Comparison of ENCODE assay signal across 13 cellular contexts in the genomic region with DNA sequence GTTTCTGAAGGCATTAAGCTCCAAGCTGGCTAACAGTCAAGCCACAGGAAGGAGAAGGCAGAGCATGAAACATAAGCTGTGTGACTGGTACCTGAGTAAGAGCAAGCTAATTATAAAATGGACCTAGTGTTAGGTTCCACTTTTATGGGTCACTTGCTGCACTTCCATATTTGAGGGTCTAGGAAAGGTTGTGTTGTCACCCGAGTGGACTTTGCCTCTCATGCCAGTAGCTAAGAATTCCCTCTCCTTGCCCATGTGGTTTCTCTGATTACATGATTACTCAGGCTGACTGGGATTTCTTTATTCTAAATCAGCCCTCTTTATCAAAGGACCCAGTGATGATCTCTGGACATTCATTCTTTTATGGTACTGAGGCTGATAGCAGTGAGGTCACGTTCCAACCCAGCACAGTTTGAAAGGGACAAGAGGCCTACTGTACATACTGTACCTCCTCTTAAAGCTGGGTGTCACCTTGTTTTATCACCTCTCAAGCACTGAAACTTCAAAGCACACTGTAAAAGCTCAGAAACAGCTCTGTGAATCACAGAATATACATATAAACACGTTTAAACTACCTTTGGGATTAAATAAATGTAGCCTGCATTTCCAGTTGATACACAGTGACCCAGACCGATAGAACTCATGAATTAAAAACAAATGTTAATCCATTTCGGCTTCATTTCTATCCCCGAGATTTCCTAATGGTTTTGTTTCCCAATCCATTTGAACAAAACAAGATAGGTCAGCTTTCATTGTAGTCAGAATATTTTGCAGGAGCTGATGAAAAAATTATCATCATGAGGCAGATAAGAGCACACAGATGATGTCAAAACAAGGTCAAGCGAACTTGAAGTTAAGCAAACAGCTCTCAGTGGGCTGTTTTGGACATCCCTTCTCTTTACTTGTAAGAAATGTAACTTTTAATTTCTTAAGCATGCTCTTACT.
DNase-seq lines count a peak whose midpoint lies in the region; ATAC-seq, FAIRE-seq and TF ChIP-seq lines count a peak whose summit lies in the region.
"Had no signal": no experiment of that assay in that cellular context is flagged by ENCODE, and none has a peak within 500 bp of the region (broad histone marks: within the 10 kb centered on the region; RNA-seq: fewer than 3 reads in every experiment).

No MANE protein-coding gene starts in this region.

- no peak overlapping the region for H3K4me3 Mint-ChIP-seq in brain
- H3K4me3 Mint-ChIP-seq in activated CD4-positive, alpha-beta T cell treated with anti-CD3 and anti-CD28 coated beads for 36 hours: no peak overlapping the region
- H3K4me3 Mint-ChIP-seq: activated naive CD8-positive, alpha-beta T cell treated with anti-CD3 and anti-CD28 coated beads, Interleukin-2, amount 10 ng/mL, durations not matched to agents 7 days and 5 days; B cell; stimulated activated effector memory CD8-positive, alpha-beta T cell treated with anti-CD3 and anti-CD28 coated beads, Interleukin-12 subunit alpha, Interleukin-12 subunit beta, amount 100 ng/mL, for 72 hours had no signal

- H3K36me3 Mint-ChIP-seq in brain: no peaks in the 10 kb centered on the region
- H3K36me3 Mint-ChIP-seq in activated CD4-positive, alpha-beta T cell treated with anti-CD3 and anti-CD28 coated beads for 36 hours (ENCODE audit: low read depth): no peaks in the 10 kb centered on the region
- H3K36me3 Mint-ChIP-seq: activated naive CD8-positive, alpha-beta T cell treated with anti-CD3 and anti-CD28 coated beads, Interleukin-2, amount 10 ng/mL, durations not matched to agents 7 days and 5 days; stimulated activated effector memory CD8-positive, alpha-beta T cell treated with anti-CD3 and anti-CD28 coated beads, Interleukin-12 subunit alpha, Interleukin-12 subunit beta, amount 100 ng/mL, for 72 hours had no signal

- no peak overlapping the region for H2AFZ ChIP-seq in keratinocyte (ENCODE audit: control insufficient read depth, low read length)

- no peak for FAIRE-seq in keratinocyte (lab: Jason Lieb, UNC)

- H3K36me3 ChIP-seq in keratinocyte (ENCODE audit: control insufficient read depth in 2 of 2, extremely low read depth in 1 of 2, insufficient read depth in 2 of 2, low read length in 2 of 2): no peaks in the 10 kb centered on the region

- no peak overlapping the region for H3K4me3 ChIP-seq in keratinocyte (ENCODE audit: control insufficient read depth in 2 of 3, extremely low read depth in 1 of 3, insufficient read depth in 2 of 3, low read depth in 1 of 3, low read length in 3 of 3)

- no peak overlapping the region for H3K9ac ChIP-seq in keratinocyte (ENCODE audit: control insufficient read depth, extremely low read depth, insufficient read depth, low read length)

- H4K20me1 ChIP-seq in keratinocyte (ENCODE audit: control insufficient read depth, extremely low read depth, insufficient read depth, low read length): no peaks in the 10 kb centered on the region

- no peak for TF ChIP-seq CTCF in brain (conservative IDR thresholded peaks at IDR 0.05)
- no peak for TF ChIP-seq CTCF in keratinocyte (optimal IDR thresholded peaks at IDR 0.05 in 1 of 3, IDR thresholded peaks at IDR 0.05 in 1 of 3, conservative IDR thresholded peaks at IDR 0.05 in 1 of 3; ENCODE audit: extremely low read depth in 1 of 3, insufficient read depth in 2 of 3, low read length in 3 of 3)

- ATAC-seq in HG02678 (IDR thresholded peaks at IDR 0.05; ENCODE audit: unreplicated experiment): no peak
- ATAC-seq in activated CD4-positive, alpha-beta T cell treated with anti-CD3 and anti-CD28 coated beads for 36 hours: no peak
- ATAC-seq: stimulated activated effector memory CD8-positive, alpha-beta T cell treated with anti-CD3 and anti-CD28 coated beads, Interleukin-12 subunit alpha, Interleukin-12 subunit beta, amount 100 ng/mL, for 72 hours had no signal

- intact Hi-C loops in activated CD4-positive, alpha-beta T cell treated with anti-CD3 and anti-CD28 coated beads for 36 hours (cut with DNase I, micrococcal nuclease): no loop called here

- peak overlapping the region in 3 of 5 experiments; percentile 29 to 89 (median 43) for H3K27ac Mint-ChIP-seq in brain
- no peak overlapping the region for H3K27ac Mint-ChIP-seq in activated CD4-positive, alpha-beta T cell treated with anti-CD3 and anti-CD28 coated beads for 36 hours
- H3K27ac Mint-ChIP-seq: activated naive CD8-positive, alpha-beta T cell treated with anti-CD3 and anti-CD28 coated beads, Interleukin-2, amount 10 ng/mL, durations not matched to agents 7 days and 5 days; B cell; stimulated activated effector memory CD8-positive, alpha-beta T cell treated with anti-CD3 and anti-CD28 coated beads, Interleukin-12 subunit alpha, Interleukin-12 subunit beta, amount 100 ng/mL, for 72 hours had no signal

- DNase-seq in A172 (ENCODE audit: low spot score): peak; percentile 79
- peak; percentile 95 for DNase-seq in HT1080 (ENCODE audit: low read depth)
- peak; percentile 1 for DNase-seq in keratinocyte (ENCODE audit: low read depth, low spot score)
- DNase-seq in GDM1 (lab: John Stamatoyannopoulos, UW): no peak
- DNase-seq in superior temporal gyrus (ENCODE audit: extremely low spot score): no peak
- no peak for DNase-seq in activated CD4-positive, alpha-beta T cell treated with anti-CD3 and anti-CD28 coated beads for 36 hours
- DNase-seq: activated CD4-positive, alpha-beta T cell treated with anti-CD3 and anti-CD28 coated beads, Interleukin-2, amount 50 U/mL, for 48 hours; activated naive CD8-positive, alpha-beta T cell treated with anti-CD3 and anti-CD28 coated beads, Interleukin-2, amount 10 ng/mL, durations not matched to agents 7 days and 5 days; NCI-H2081 had no signal

- no peaks in the 10 kb centered on the region for H3K79me2 ChIP-seq in keratinocyte (ENCODE audit: control insufficient read depth, insufficient read depth, low read length)

- no peaks in the 10 kb centered on the region for H3K4me1 ChIP-seq in keratinocyte (ENCODE audit: control insufficient read depth, extremely low read depth, insufficient read depth, low read length)

- H3K27ac ChIP-seq in keratinocyte (ENCODE audit: control insufficient read depth, insufficient read depth, low read length): no peak overlapping the region

- H3K9me3 ChIP-seq in keratinocyte (ENCODE audit: control insufficient read depth, low read depth, low read length): no peaks in the 10 kb centered on the region

- POLR2A ChIA-PET in activated CD4-positive, alpha-beta T cell treated with anti-CD3 and anti-CD28 coated beads for 36 hours (lab: Charles Lee): no interaction called here

- H3K4me1 Mint-ChIP-seq in brain: peaks cover 37% of the 10 kb centered on the region
- no peaks in the 10 kb centered on the region for H3K4me1 Mint-ChIP-seq in activated CD4-positive, alpha-beta T cell treated with anti-CD3 and anti-CD28 coated beads for 36 hours
- H3K4me1 Mint-ChIP-seq: activated naive CD8-positive, alpha-beta T cell treated with anti-CD3 and anti-CD28 coated beads, Interleukin-2, amount 10 ng/mL, durations not matched to agents 7 days and 5 days; B cell; stimulated activated effector memory CD8-positive, alpha-beta T cell treated with anti-CD3 and anti-CD28 coated beads, Interleukin-12 subunit alpha, Interleukin-12 subunit beta, amount 100 ng/mL, for 72 hours had no signal

- H3K9me3 Mint-ChIP-seq in brain: peaks cover 0 to 2% (median 0%) of the 10 kb centered on the region in 5 experiments
- H3K9me3 Mint-ChIP-seq in activated CD4-positive, alpha-beta T cell treated with anti-CD3 and anti-CD28 coated beads for 36 hours (ENCODE audit: low read depth): no peaks in the 10 kb centered on the region
- H3K9me3 Mint-ChIP-seq: activated naive CD8-positive, alpha-beta T cell treated with anti-CD3 and anti-CD28 coated beads, Interleukin-2, amount 10 ng/mL, durations not matched to agents 7 days and 5 days; stimulated activated effector memory CD8-positive, alpha-beta T cell treated with anti-CD3 and anti-CD28 coated beads, Interleukin-12 subunit alpha, Interleukin-12 subunit beta, amount 100 ng/mL, for 72 hours had no signal

- CTCF ChIA-PET in activated CD4-positive, alpha-beta T cell treated with anti-CD3 and anti-CD28 coated beads for 36 hours (lab: Charles Lee): interaction anchor here (0.8 to 2.9 kb wide), 6 partner anchors 11 to 756 kb away, joined by 3 to 8 read pairs (median 3); no protein-coding TSS in a partner anchor

- dilution Hi-C loops in keratinocyte (cut with MboI; ENCODE audit: extremely low pct_ligation_motif_present, low sequenced_read_pairs): no loop called here

- no peak overlapping the region for H3K4me2 ChIP-seq in keratinocyte (ENCODE audit: control insufficient read depth, extremely low read depth, insufficient read depth, low read depth, low read length)

- H3K27me3 Mint-ChIP-seq in brain: peaks cover 5% of the 10 kb centered on the region
- H3K27me3 Mint-ChIP-seq in activated CD4-positive, alpha-beta T cell treated with anti-CD3 and anti-CD28 coated beads for 36 hours: no peaks in the 10 kb centered on the region

- no peaks in the 10 kb centered on the region for H3K9me1 ChIP-seq in keratinocyte (ENCODE audit: control insufficient read depth, extremely low read depth, insufficient read depth, low read length)

- H3K27me3 ChIP-seq in keratinocyte (ENCODE audit: control insufficient read depth, extremely low read depth, insufficient read depth, low read length): no peaks in the 10 kb centered on the region

Comparison
In these comparisons a context has a peak if more than half of its experiments do, and no peak if none do; other contexts are left out.
1. DNase-seq: peak in A172 (single experiment), HT1080 (single experiment) and keratinocyte (single experiment); none in GDM1 (single experiment), superior temporal gyrus (single experiment) and activated CD4-positive, alpha-beta T cell treated with anti-CD3 and anti-CD28 coated beads for 36 hours (single experiment).